In the genomic region with DNA sequence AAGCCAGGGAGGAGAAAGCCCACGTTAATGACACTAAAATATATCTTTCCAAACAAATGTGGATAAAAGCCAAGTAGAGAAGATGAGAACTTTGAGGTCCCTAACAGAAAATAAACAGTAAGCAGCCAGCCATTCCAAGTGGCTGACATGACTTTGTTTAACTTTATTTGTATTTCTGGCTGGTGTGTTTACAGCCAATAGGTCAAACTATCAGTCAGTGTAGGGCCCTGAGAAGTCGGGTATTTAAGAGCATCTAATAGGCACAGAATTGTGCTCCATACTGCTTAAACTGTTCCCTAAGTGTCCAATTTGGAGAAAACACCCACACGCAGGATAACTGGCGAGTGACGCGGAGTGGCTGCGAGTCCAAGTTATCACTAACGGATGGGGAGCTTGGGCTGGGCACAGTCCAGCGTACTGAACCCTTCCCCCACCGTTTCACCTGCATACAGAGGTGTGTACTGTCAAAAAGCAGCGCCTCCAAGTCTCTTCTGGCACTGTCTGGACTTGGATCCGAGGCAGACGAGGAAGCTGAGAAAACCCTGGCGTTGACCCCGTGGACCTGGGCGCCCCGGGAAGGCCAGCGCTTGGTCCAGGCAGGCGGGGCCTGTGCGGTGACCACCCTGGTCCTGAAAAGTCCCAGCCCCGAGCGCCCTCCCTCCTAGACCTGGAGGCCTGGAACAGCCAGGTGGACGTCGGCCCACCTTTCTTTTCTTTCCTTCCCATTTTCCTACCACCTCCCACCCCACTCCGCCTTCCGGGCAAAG, we compare ENCODE assay signal across 8 cellular contexts. TPM values are rescaled to one million over a fixed set of nuclear protein-coding genes. Genes with fewer than 3 reads are reported as not detected.
DNase-seq lines count a peak whose midpoint lies in the region; ATAC-seq lines count a peak whose summit lies in the region.

No MANE protein-coding gene starts in this region.

- H3K27me3 ChIP-seq in NT2/D1 (ENCODE audit: insufficient read depth, insufficient read length) (peaks cover 24% of the 10 kb centered on the region), aorta (ENCODE audit: control insufficient read depth in 1 of 2, insufficient read depth in 2 of 2, low read length in 1 of 2) (no peaks in the 10 kb centered on the region)

- H3K9me3 ChIP-seq in NT2/D1 (ENCODE audit: insufficient read depth, low read length) (no peaks in the 10 kb centered on the region; the same call in 1 of the 2 replicates), aorta (ENCODE audit: control insufficient read depth, low read length) (no peaks in the 10 kb centered on the region)

- H3K27ac Mint-ChIP-seq in effector memory CD8-positive, alpha-beta T cell, result peak overlapping the region; percentile 98 to 99

- H3K9ac ChIP-seq in NT2/D1 (ENCODE audit: insufficient read length, low read depth), result peak overlapping the region; percentile 88

- intact Hi-C loops in aorta (cut with DNase I), result no loop called here

- H3K4me3 Mint-ChIP-seq in effector memory CD8-positive, alpha-beta T cell, result peak overlapping the region; percentile 95 to 100

- H3K36me3 Mint-ChIP-seq in effector memory CD8-positive, alpha-beta T cell (ENCODE audit: insufficient read depth), result peaks cover 33% of the 10 kb centered on the region

- peak; percentile 57 for DNase-seq in NCI-H748 (lab: John Stamatoyannopoulos, UW; ENCODE audit: unreplicated experiment)
- DNase-seq in NCI-H748 treated with DMSO at 0.1 percent for 48 hours (lab: John Stamatoyannopoulos, UW), result no peak
- no peak for DNase-seq in NT2/D1 (ENCODE audit: low read depth, low spot score)
- DNase-seq in effector memory CD8-positive, alpha-beta T cell, result no peak
- DNase-seq in mucosa of gallbladder (ENCODE audit: low spot score), result peak; percentile 50
- peak in 1 of 2 donors; percentile 65 for DNase-seq in aorta
- DNase-seq in hepatic stellate cell (ENCODE audit: low spot score), result no peak
- DNase-seq in NOMO-1 (lab: John Stamatoyannopoulos, UW; ENCODE audit: unreplicated experiment in 2 of 2), result no peak

- H3K4me1 ChIP-seq in NT2/D1 (ENCODE audit: insufficient read depth, insufficient read length) (peaks cover 3% of the 10 kb centered on the region), aorta (ENCODE audit: control insufficient read depth in 1 of 2, insufficient read depth in 2 of 2, low read length in 2 of 2) (no peaks in the 10 kb centered on the region)

- H3K27me3 Mint-ChIP-seq in effector memory CD8-positive, alpha-beta T cell, result no peaks in the 10 kb centered on the region

- H3K36me3 ChIP-seq in NT2/D1 (ENCODE audit: insufficient read depth, insufficient read length, low read length) (peaks cover 6% of the 10 kb centered on the region), aorta (ENCODE audit: control insufficient read depth in 1 of 2, insufficient read depth in 2 of 2, low read length in 1 of 2) (peaks cover 0 to 3% of the 10 kb centered on the region in 2 donors)

- H3K4me3 ChIP-seq in NT2/D1 (ENCODE audit: insufficient read length, low read depth) (peak overlapping the region; percentile 79), aorta (ENCODE audit: low read length in 2 of 2) (peak overlapping the region; percentile 61 to 86)

- 11 to 17% methylated on average over 26 of the region's 26 CpGs for WGBS in aorta, 2 donors

- H3K4me1 Mint-ChIP-seq in effector memory CD8-positive, alpha-beta T cell (ENCODE audit: low read depth in 2 of 2), result peaks cover 16 to 21% of the 10 kb centered on the region in 2 donors

- H3K27ac ChIP-seq in aorta (ENCODE audit: low read depth in 1 of 2, low read length in 2 of 2), result peak overlapping the region in 1 of 2 donors; percentile 74

- H3K9me3 Mint-ChIP-seq in effector memory CD8-positive, alpha-beta T cell, result no peaks in the 10 kb centered on the region

- no peak for ATAC-seq in effector memory CD8-positive, alpha-beta T cell (replicated peaks)
- peak; percentile 74 for ATAC-seq in aorta (ENCODE audit: low FRiP score)

RNA-seq across cellular contexts. Expression of a gene that starts 0.7 kb away (rescaled TPM):
- total RNA-seq in mucosa of gallbladder (62.2 TPM), aorta (10 to 100 TPM; 38.9 to 75.5 TPM)
- 10 to 100 TPM; 13.6 to 43.1 TPM for polyA plus RNA-seq in aorta

Comparison
In these comparisons a context has a peak if more than half of its experiments do, and no peak if none do; other contexts are left out.
1. DNase-seq: peak in NCI-H748 (single experiment) and mucosa of gallbladder (single experiment); none in NCI-H748 treated with DMSO at 0.1 percent for 48 hours (single experiment), NT2/D1 (single experiment), effector memory CD8-positive, alpha-beta T cell (0 of 3), hepatic stellate cell (single experiment) and NOMO-1 (0 of 2).